In the genomic region with DNA sequence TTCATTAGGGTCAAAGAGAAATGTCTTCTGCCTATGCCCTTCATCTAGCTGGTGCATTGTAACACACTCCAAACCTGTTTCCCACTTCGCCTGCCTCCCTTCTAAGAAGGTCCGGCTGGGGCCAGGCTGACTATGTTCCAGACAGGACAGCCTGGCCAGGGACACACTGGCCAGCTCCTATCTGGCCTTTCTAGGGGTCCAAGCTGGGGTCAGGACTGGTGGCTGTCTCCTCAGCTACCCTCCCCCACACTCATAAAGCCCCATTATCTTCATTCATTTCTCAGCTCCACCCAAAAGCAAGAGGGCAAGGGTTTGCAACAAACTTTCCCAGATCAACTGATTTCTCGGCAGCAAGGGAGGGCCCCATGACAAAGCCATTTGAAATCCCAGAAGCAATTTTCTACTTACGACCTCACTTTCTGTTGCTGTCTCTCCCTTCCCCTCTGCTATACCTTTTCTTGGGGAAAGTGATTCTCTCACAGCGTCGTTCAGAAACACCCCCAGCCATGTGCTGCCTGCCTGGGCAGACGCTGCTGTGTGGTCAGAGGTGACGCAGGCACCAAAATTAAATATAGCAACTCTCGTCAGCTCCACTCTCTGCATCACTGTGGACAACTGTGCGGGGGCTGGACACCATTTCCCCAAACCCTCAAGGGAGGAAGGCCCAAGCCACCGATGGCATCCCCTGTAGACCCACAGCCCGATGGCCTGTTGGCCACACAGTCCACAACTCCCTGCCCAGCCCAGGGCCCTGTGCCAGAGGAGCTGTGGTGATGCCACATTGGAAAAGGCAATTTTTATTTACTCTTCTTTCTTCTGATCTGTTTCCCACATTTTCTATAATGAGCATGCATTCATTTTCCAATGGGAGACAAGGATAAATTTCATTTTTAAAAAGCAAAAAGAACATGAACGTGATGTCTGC, we compare ENCODE assay signal across 1 cellular context.
A peak's percentile ranks its signal among the peaks of the same experiment; 100 is the strongest.
TF ChIP-seq lines count a peak whose summit lies in the region.

No MANE protein-coding gene starts in this region.

TF ChIP-seq in K562, 482 proteins besides CTCF, POLR2A, EP300 and RAD21 (continued from another document and continues in another):
- TF ChIP-seq CHD2 (IDR thresholded peaks at IDR 0.05; ENCODE audit: low read depth, low read length) = 0 out of 2 replicates have a peak, but pooled peaks have one; percentile 39
- TF ChIP-seq HDAC1 (IDR thresholded peaks at IDR 0.05) = peak in 1 of 2 experiments; percentile 35; a peak in 1 of 4 replicates
- peak; percentile 76; the same call in 1 of the 2 replicates for TF ChIP-seq ZNF395 (CRISPR knock-in tag; IDR thresholded peaks at IDR 0.05)
- 0 out of 2 replicates have a peak, but pooled peaks have one; percentile 55 for TF ChIP-seq CREB1 (IDR thresholded peaks at IDR 0.05)
- peak; percentile 38; the same call in 1 of the 2 replicates for TF ChIP-seq CREB1 (CRISPR knock-in tag; IDR thresholded peaks at IDR 0.05)
- TF ChIP-seq ETV6 (IDR thresholded peaks at IDR 0.05; ENCODE audit: borderline replicate concordance in 1 of 2, low read depth in 2 of 2, low read length in 1 of 2) = no peak
- no peak for TF ChIP-seq ETV6 (CRISPR knock-in tag; IDR thresholded peaks at IDR 0.05; ENCODE audit: borderline replicate concordance)
- peak; percentile 33; the same call in 1 of the 2 replicates for TF ChIP-seq ATF7 (IDR thresholded peaks at IDR 0.05)
- no peak for TF ChIP-seq ZNF586 (CRISPR knock-in tag; conservative IDR thresholded peaks at IDR 0.05)
- 0 out of 2 replicates have a peak, but pooled peaks have one; percentile 8 for TF ChIP-seq JUND (IDR thresholded peaks at IDR 0.05; ENCODE audit: borderline replicate concordance, low read depth, low read length)
- no peak; the same call in 2 of the 3 replicates for TF ChIP-seq JUND (tag; IDR thresholded peaks at IDR 0.05; ENCODE audit: borderline replicate concordance, low read depth, low read length)
- TF ChIP-seq MEF2D (tag; conservative IDR thresholded peaks at IDR 0.05; ENCODE audit: low read depth) = peak; percentile 75
- TF ChIP-seq CBFA2T3 (IDR thresholded peaks at IDR 0.05) = 0 out of 2 replicates have a peak, but pooled peaks have one; percentile 21
- peak; percentile 46 for TF ChIP-seq E2F3 (CRISPR knock-in tag; IDR thresholded peaks at IDR 0.05)
- peak; percentile 54; the same call in 1 of the 2 replicates for TF ChIP-seq ZNF24 (IDR thresholded peaks at IDR 0.05)
- peak; percentile 32; the same call in 1 of the 2 replicates for TF ChIP-seq CTBP1 (IDR thresholded peaks at IDR 0.05; ENCODE audit: borderline replicate concordance)
- TF ChIP-seq ZNF384 (IDR thresholded peaks at IDR 0.05; ENCODE audit: low read depth, low read length) = no peak
- TF ChIP-seq ZBTB12 (CRISPR knock-in tag; IDR thresholded peaks at IDR 0.05) = peak; percentile 71
- 0 out of 2 replicates have a peak, but pooled peaks have one; percentile 39 for TF ChIP-seq MYNN (IDR thresholded peaks at IDR 0.05)
- no peak for TF ChIP-seq MYNN (CRISPR knock-in tag; IDR thresholded peaks at IDR 0.05)
- peak; percentile 58 for TF ChIP-seq MECOM (CRISPR knock-in tag; IDR thresholded peaks at IDR 0.05)
- peak in 1 of 2 experiments; percentile 32; a peak in 1 of 4 replicates for TF ChIP-seq MAZ (CRISPR knock-in tag; conservative IDR thresholded peaks at IDR 0.05 in 1 of 2, IDR thresholded peaks at IDR 0.05 in 1 of 2)
- no peak for TF ChIP-seq CHCHD3 (CRISPR knock-in tag; IDR thresholded peaks at IDR 0.05)
- 0 out of 2 replicates have a peak, but pooled peaks have one; percentile 22 for TF ChIP-seq ZNF316 (IDR thresholded peaks at IDR 0.05)
- TF ChIP-seq, protein P1, sequence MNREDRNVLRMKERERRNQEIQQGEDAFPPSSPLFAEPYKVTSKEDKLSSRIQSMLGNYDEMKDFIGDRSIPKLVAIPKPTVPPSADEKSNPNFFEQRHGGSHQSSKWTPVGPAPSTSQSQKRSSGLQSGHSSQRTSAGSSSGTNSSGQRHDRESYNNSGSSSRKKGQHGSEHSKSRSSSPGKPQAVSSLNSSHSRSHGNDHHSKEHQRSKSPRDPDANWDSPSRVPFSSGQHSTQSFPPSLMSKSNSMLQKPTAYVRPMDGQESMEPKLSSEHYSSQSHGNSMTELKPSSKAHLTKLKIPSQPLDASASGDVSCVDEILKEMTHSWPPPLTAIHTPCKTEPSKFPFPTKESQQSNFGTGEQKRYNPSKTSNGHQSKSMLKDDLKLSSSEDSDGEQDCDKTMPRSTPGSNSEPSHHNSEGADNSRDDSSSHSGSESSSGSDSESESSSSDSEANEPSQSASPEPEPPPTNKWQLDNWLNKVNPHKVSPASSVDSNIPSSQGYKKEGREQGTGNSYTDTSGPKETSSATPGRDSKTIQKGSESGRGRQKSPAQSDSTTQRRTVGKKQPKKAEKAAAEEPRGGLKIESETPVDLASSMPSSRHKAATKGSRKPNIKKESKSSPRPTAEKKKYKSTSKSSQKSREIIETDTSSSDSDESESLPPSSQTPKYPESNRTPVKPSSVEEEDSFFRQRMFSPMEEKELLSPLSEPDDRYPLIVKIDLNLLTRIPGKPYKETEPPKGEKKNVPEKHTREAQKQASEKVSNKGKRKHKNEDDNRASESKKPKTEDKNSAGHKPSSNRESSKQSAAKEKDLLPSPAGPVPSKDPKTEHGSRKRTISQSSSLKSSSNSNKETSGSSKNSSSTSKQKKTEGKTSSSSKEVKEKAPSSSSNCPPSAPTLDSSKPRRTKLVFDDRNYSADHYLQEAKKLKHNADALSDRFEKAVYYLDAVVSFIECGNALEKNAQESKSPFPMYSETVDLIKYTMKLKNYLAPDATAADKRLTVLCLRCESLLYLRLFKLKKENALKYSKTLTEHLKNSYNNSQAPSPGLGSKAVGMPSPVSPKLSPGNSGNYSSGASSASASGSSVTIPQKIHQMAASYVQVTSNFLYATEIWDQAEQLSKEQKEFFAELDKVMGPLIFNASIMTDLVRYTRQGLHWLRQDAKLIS (CRISPR knock-in tag; IDR thresholded peaks at IDR 0.05) = 0 out of 2 replicates have a peak, but pooled peaks have one; percentile 17
- no peak for TF ChIP-seq NONO (IDR thresholded peaks at IDR 0.05; ENCODE audit: low read depth in 2 of 2, low read length in 1 of 2)
- TF ChIP-seq IFI16 (CRISPR knock-in tag; IDR thresholded peaks at IDR 0.05) = peak; percentile 80
- peak; percentile 37 for TF ChIP-seq TBP (optimal IDR thresholded peaks at IDR 0.05; ENCODE audit: low read depth, low read length)
- TF ChIP-seq, protein P2, sequence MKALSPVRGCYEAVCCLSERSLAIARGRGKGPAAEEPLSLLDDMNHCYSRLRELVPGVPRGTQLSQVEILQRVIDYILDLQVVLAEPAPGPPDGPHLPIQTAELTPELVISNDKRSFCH (CRISPR knock-in tag; IDR thresholded peaks at IDR 0.05) = no peak
- TF ChIP-seq, protein P2 (tag; IDR thresholded peaks at IDR 0.05) = 0 out of 2 replicates have a peak, but pooled peaks have one; percentile 11
- TF ChIP-seq NCOR1 (IDR thresholded peaks at IDR 0.05) = peak; percentile 22; the same call in 1 of the 2 replicates
- peak; percentile 27 to 62; a peak in 1 of 4 replicates for TF ChIP-seq TBL1XR1 (IDR thresholded peaks at IDR 0.05; ENCODE audit: low read length in 2 of 2)
- no peak for TF ChIP-seq TAF1 (IDR thresholded peaks at IDR 0.05; ENCODE audit: control insufficient read depth, extremely low read depth, insufficient read depth, low read length, severe bottlenecking)
- no peak for TF ChIP-seq SMC3 (conservative IDR thresholded peaks at IDR 0.05; ENCODE audit: insufficient read depth, low read depth, low read length)
- TF ChIP-seq TSHZ1 (CRISPR knock-in tag; IDR thresholded peaks at IDR 0.05) = 0 out of 2 replicates have a peak, but pooled peaks have one; percentile 45
- peak; percentile 34; the same call in 1 of the 2 replicates for TF ChIP-seq ZBTB34 (CRISPR knock-in tag; IDR thresholded peaks at IDR 0.05)
- peak; percentile 43; the same call in 1 of the 2 replicates for TF ChIP-seq PTRF (tag; IDR thresholded peaks at IDR 0.05)
- peak; percentile 6 for TF ChIP-seq KDM5B (IDR thresholded peaks at IDR 0.05; ENCODE audit: insufficient replicate concordance, low read depth, low read length)
- peak; percentile 85 for TF ChIP-seq LEF1 (IDR thresholded peaks at IDR 0.05)
- no peak for TF ChIP-seq CREB5 (CRISPR knock-in tag; IDR thresholded peaks at IDR 0.05)
- peak; percentile 82 for TF ChIP-seq BACH1 (tag; IDR thresholded peaks at IDR 0.05)
- no peak for TF ChIP-seq ZKSCAN1 (IDR thresholded peaks at IDR 0.05; ENCODE audit: low read depth, low read length)
- no peak for TF ChIP-seq ZC3H8 (IDR thresholded peaks at IDR 0.05)
- peak; percentile 32 for TF ChIP-seq RBFOX2 (IDR thresholded peaks at IDR 0.05; ENCODE audit: low read depth, low read length)
- TF ChIP-seq XRCC4 (IDR thresholded peaks at IDR 0.05; ENCODE audit: extremely low read depth, insufficient read depth, insufficient read length) = no peak
- TF ChIP-seq NR2C2 (CRISPR knock-in tag; IDR thresholded peaks at IDR 0.05) = no peak
- TF ChIP-seq NR2C2 (tag; IDR thresholded peaks at IDR 0.05) = peak; percentile 87
- TF ChIP-seq ETS2 (tag; IDR thresholded peaks at IDR 0.05; ENCODE audit: borderline replicate concordance, poor library complexity, severe bottlenecking) = no peak
- TF ChIP-seq EGR1 (conservative IDR thresholded peaks at IDR 0.05) = peak; percentile 40; the same call in 1 of the 2 replicates
- no peak for TF ChIP-seq MIER1 (IDR thresholded peaks at IDR 0.05; ENCODE audit: low read depth)
- TF ChIP-seq L3MBTL2 (IDR thresholded peaks at IDR 0.05) = peak; percentile 96
- TF ChIP-seq TARDBP (IDR thresholded peaks at IDR 0.05) = no peak
- peak; percentile 86 for TF ChIP-seq MEF2A (IDR thresholded peaks at IDR 0.05; ENCODE audit: control insufficient read depth, low read depth, low read length)
- TF ChIP-seq HSF4 (CRISPR knock-in tag; IDR thresholded peaks at IDR 0.05; ENCODE audit: borderline replicate concordance) = peak; percentile 64; the same call in 1 of the 2 replicates
- TF ChIP-seq GTF2A2 (tag; IDR thresholded peaks at IDR 0.05) = peak; percentile 48; the same call in 1 of the 2 replicates
